Comparison of ENCODE assay signal across 15 cellular contexts in genomic region chr10:33189373-33189772, GRCh38.
DNase-seq lines count a peak whose midpoint lies in the region; ATAC-seq and TF ChIP-seq lines count a peak whose summit lies in the region.
"Had no signal": no experiment of that assay in that cellular context is flagged by ENCODE, and none has a peak within 500 bp of the region (broad histone marks: within the 10 kb centered on the region; RNA-seq: fewer than 3 reads in every experiment).

No MANE protein-coding gene starts in this region.

- H3K4me2 ChIP-seq in mesenchymal stem cell (ENCODE audit: low read length, poor library complexity, severe bottlenecking) = no peak overlapping the region
- H3K4me2 ChIP-seq: KMS-11 had no signal

- peaks cover 9% of the 10 kb centered on the region for H3K79me1 ChIP-seq in mesenchymal stem cell (replicated peaks; ENCODE audit: low read length, poor library complexity, severe bottlenecking)

- H2BK12ac ChIP-seq in mesenchymal stem cell (ENCODE audit: low read length in 2 of 2) = no peak overlapping the region

- H3K27ac ChIP-seq in right cardiac atrium (ENCODE audit: low read length) = peak overlapping the region; percentile 23
- peak overlapping the region in 1 of 10 donors; percentile 83 for H3K27ac ChIP-seq in heart right ventricle
- H3K27ac ChIP-seq in coronary artery = no peak overlapping the region
- peak overlapping the region; percentile 94 for H3K27ac ChIP-seq in mesenchymal stem cell (ENCODE audit: low read length, poor library complexity, severe bottlenecking)
- H3K27ac ChIP-seq in psoas muscle = no peak overlapping the region
- H3K27ac ChIP-seq: BLaER1 treated with 17β-estradiol and CSF1 and Interleukin-3, amounts not matched to agents 10 nM and 100 nM; KMS-11; Peyer's patch had no signal

- H3K27me3 ChIP-seq in right cardiac atrium (ENCODE audit: control insufficient read depth, insufficient read depth) (no peaks in the 10 kb centered on the region), heart right ventricle (no peaks in the 10 kb centered on the region), mesenchymal stem cell (ENCODE audit: control insufficient read depth in 1 of 2, insufficient read depth in 1 of 2, low read length in 2 of 2) (no peaks in the 10 kb centered on the region), psoas muscle (ENCODE audit: insufficient read depth in 3 of 3, low read length in 2 of 3) (no peaks in the 10 kb centered on the region)
- H3K27me3 ChIP-seq: BLaER1 treated with 17β-estradiol and CSF1 and Interleukin-3, amounts not matched to agents 10 nM and 100 nM; Peyer's patch had no signal

- ATAC-seq in right cardiac atrium (no peak), heart right ventricle (no peak), psoas muscle (no peak)
- ATAC-seq: CD8-positive, alpha-beta T cell; Right ventricle myocardium inferior had no signal

- H3K4me3 ChIP-seq in right cardiac atrium (ENCODE audit: low read length) (no peak overlapping the region), heart right ventricle (no peak overlapping the region), coronary artery (no peak overlapping the region), mesenchymal stem cell (ENCODE audit: insufficient read depth in 1 of 2, low read depth in 1 of 2, low read length in 2 of 2) (no peak overlapping the region), psoas muscle (no peak overlapping the region)
- H3K4me3 ChIP-seq: BLaER1 treated with 17β-estradiol and CSF1 and Interleukin-3, amounts not matched to agents 10 nM and 100 nM; Peyer's patch had no signal

- H3K9me3 ChIP-seq in right cardiac atrium (ENCODE audit: control insufficient read depth, low read length) = no peaks in the 10 kb centered on the region
- no peaks in the 10 kb centered on the region for H3K9me3 ChIP-seq in heart right ventricle
- no peaks in the 10 kb centered on the region for H3K9me3 ChIP-seq in mesenchymal stem cell (ENCODE audit: control insufficient read depth, low read length)
- H3K9me3 ChIP-seq in psoas muscle = no peaks in the 10 kb centered on the region
- H3K9me3 ChIP-seq: BLaER1 treated with 17β-estradiol and CSF1 and Interleukin-3, amounts not matched to agents 10 nM and 100 nM; Peyer's patch had no signal

- H3K4me1 ChIP-seq in right cardiac atrium (ENCODE audit: control insufficient read depth, insufficient read depth, low read length) (no peaks in the 10 kb centered on the region), heart right ventricle (peaks cover 10 to 26% (median 22%) of the 10 kb centered on the region in 9 donors), mesenchymal stem cell (ENCODE audit: control insufficient read depth, insufficient read depth, low read depth, low read length) (peaks cover 6% of the 10 kb centered on the region), psoas muscle (peaks cover 6% of the 10 kb centered on the region)

- H3K14ac ChIP-seq in mesenchymal stem cell (ENCODE audit: low read length in 2 of 2) = no peak overlapping the region

- H3K9ac ChIP-seq in mesenchymal stem cell (ENCODE audit: low read length) = no peak overlapping the region
- H3K9ac ChIP-seq: BLaER1 treated with 17β-estradiol and CSF1 and Interleukin-3, amounts not matched to agents 10 nM and 100 nM; KMS-11 had no signal

- H2BK15ac ChIP-seq in mesenchymal stem cell (ENCODE audit: low read depth, poor library complexity, severe bottlenecking) = no peak overlapping the region

- H2AFZ ChIP-seq in mesenchymal stem cell (ENCODE audit: low read depth, low read length) = no peak overlapping the region

- H3K23ac ChIP-seq in mesenchymal stem cell (ENCODE audit: low read length in 2 of 2) = peak overlapping the region in 1 of 2 experiments; percentile 51

- TF ChIP-seq CTCF in heart right ventricle (IDR thresholded peaks at IDR 0.05) (no peak), coronary artery (IDR thresholded peaks at IDR 0.05) (no peak), psoas muscle (IDR thresholded peaks at IDR 0.05) (no peak)

- no peak overlapping the region for H3K18ac ChIP-seq in mesenchymal stem cell (ENCODE audit: low read depth in 1 of 2, low read length in 2 of 2)

- H3K36me3 ChIP-seq in heart right ventricle = peaks cover 0 to 97% (median 20%) of the 10 kb centered on the region in 9 donors
- H3K36me3 ChIP-seq in mesenchymal stem cell (ENCODE audit: control insufficient read depth in 1 of 2, insufficient read depth in 2 of 2, low read depth in 1 of 2, low read length in 2 of 2) = peaks cover 28 to 80% of the 10 kb centered on the region in 2 experiments
- peaks cover 10 to 60% of the 10 kb centered on the region in 2 donors for H3K36me3 ChIP-seq in psoas muscle (ENCODE audit: insufficient read depth in 1 of 2, low read depth in 1 of 2)

- no peak overlapping the region for H2BK5ac ChIP-seq in mesenchymal stem cell (ENCODE audit: low read depth, low read length, poor library complexity, severe bottlenecking)

- intact Hi-C loops in right cardiac atrium (cut with DNase I) (no loop called here), heart right ventricle (cut with DNase I) (no loop called here), psoas muscle (cut with DNase I) (no loop called here)

- WGBS in right cardiac atrium = 88% methylated on average over 5 of the region's 5 CpGs
- WGBS in heart right ventricle, 2 donors = 90 to 94% methylated on average over 5 of the region's 5 CpGs
- WGBS in mesenchymal stem cell = 93% methylated on average over 5 of the region's 5 CpGs
- WGBS in psoas muscle, 3 donors = 79 to 86% (median 85%) methylated on average over 5 of the region's 5 CpGs

- peak overlapping the region; percentile 38 for H2AK5ac ChIP-seq in mesenchymal stem cell (ENCODE audit: low read length, severe bottlenecking)

- no peak overlapping the region for H3K4ac ChIP-seq in mesenchymal stem cell (ENCODE audit: low read depth in 1 of 2, low read length in 2 of 2)

- H4K91ac ChIP-seq in mesenchymal stem cell (ENCODE audit: low read length) = no peak overlapping the region

- H4K8ac ChIP-seq in mesenchymal stem cell (ENCODE audit: low read length) = peak overlapping the region; percentile 42

- no peak for DNase-seq in right cardiac atrium
- no peak for DNase-seq in heart right ventricle
- peak; percentile 38 for DNase-seq in coronary artery (ENCODE audit: low spot score)
- DNase-seq in mesenchymal stem cell = no peak
- DNase-seq in psoas muscle = no peak
- no peak for DNase-seq in activated CD8-positive, alpha-beta memory T cell treated with anti-CD3 and anti-CD28 coated beads, Interleukin-2, amount 50 U/mL, for 48 hours
- DNase-seq in AG08395 (ENCODE audit: low spot score) = no peak
- DNase-seq: CD8-positive, alpha-beta T cell; GOT3; NCI-H1436 treated with DMSO at 0.1 percent for 48 hours; NCI-H2029 treated with DMSO at 0.1 percent for 48 hours; Peyer's patch had no signal

- no peak overlapping the region for H2BK120ac ChIP-seq in mesenchymal stem cell (ENCODE audit: low read depth, low read length)

Comparison
In these comparisons a context has a peak if more than half of its experiments do, and no peak if none do; other contexts are left out.
1. H3K27ac ChIP-seq: peak in right cardiac atrium (single experiment) and mesenchymal stem cell (single experiment); none in coronary artery (0 of 2) and psoas muscle (single experiment).